1 cellular context compared by ENCODE assay signal in the genomic region with DNA sequence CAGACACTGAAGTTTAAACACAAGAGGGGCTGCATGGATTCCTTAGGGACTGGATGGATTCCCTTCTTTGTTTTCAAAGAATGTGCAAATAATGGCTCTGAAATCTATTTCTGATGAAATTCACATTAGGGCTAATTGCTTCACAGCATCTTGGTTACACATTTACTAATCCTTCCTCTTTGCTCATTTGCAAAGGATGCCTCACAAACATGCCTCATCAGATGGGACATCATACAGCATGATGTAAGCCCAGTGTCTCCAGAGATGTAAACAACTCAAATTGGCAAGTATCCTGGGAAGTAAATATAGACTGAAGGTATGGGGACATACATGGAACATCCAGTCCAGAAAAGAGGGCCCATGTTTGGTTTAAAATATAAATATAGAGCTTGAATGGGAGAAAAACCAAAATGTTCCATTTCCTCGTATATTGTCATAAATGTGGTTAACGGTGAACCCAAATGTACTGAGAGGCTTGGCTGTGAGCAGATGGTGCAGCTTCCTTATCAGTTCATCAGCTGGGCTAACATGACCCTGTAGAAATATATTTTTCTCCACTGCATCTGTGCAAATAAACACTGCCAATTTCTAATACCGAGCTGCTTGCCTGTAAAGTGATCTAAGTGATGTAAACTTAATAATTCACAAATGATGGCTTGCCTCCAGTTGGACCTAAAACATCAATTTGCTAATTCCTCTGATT.
TF ChIP-seq lines count a peak whose summit lies in the region.

No MANE protein-coding gene starts in this region.

TF ChIP-seq in endothelial cell of umbilical vein, 7 proteins besides CTCF, POLR2A, EP300 and RAD21:
- TF ChIP-seq GATA2 (IDR thresholded peaks at IDR 0.05; ENCODE audit: insufficient read depth, insufficient read length, low read depth, low read length) (peak; percentile 45), EZH2 (IDR thresholded peaks at IDR 0.05; ENCODE audit: borderline replicate concordance, low read depth, low read length, severe bottlenecking) (no peak)
